ENCODE assay signal across 18 cellular contexts in genomic region chr10:73408061-73408460, GRCh38.
"Had no signal": no experiment of that assay in that cellular context is flagged by ENCODE, and none has a peak within 500 bp of the region (broad histone marks: within the 10 kb centered on the region; RNA-seq: fewer than 3 reads in every experiment).

No MANE protein-coding gene starts in this region.

- H3K9me3 Mint-ChIP-seq: activated naive CD4-positive, alpha-beta T cell treated with anti-CD3 and anti-CD28 coated beads, Interleukin-2, amount 10 ng/mL, durations not matched to agents 7 days and 5 days; activated T-helper 1 cell treated with anti-CD3 and anti-CD28 coated beads, Interleukin-12 subunit alpha, Interleukin-12 subunit beta, Interleukin-2, Interleukin-4 antibody, amounts not matched to agents 30 ng/mL and 10 ng/mL and 1 ng/mL, durations not matched to agents 14 hours and 24 hours and 36 hours; endodermal cell; immature natural killer cell; natural killer cell treated with Interleukin-12 subunit alpha and Interleukin-12 subunit beta and Interleukin-15 and Interleukin-18, amount 100 ng/mL, for 72 hours had no signal

- H3K9me3 ChIP-seq: psoas muscle, upper lobe of left lung had no signal

- H3K4me3 Mint-ChIP-seq: activated CD8-positive, alpha-beta T cell treated with anti-CD3 and anti-CD28 coated beads, Interleukin-2, amount 10 ng/mL, durations not matched to agents 7 days and 5 days; activated naive CD4-positive, alpha-beta T cell treated with anti-CD3 and anti-CD28 coated beads, Interleukin-2, amount 10 ng/mL, durations not matched to agents 7 days and 5 days; activated T-helper 1 cell treated with anti-CD3 and anti-CD28 coated beads, Interleukin-12 subunit alpha, Interleukin-12 subunit beta, Interleukin-2, Interleukin-4 antibody, amounts not matched to agents 30 ng/mL and 10 ng/mL and 1 ng/mL, durations not matched to agents 14 hours and 24 hours and 36 hours; endodermal cell; immature natural killer cell; natural killer cell treated with Interleukin-12 subunit alpha and Interleukin-12 subunit beta and Interleukin-15 and Interleukin-18, amount 100 ng/mL, for 72 hours had no signal

- DNase-seq: activated CD4-positive, alpha-beta T cell treated with anti-CD3 and anti-CD28 coated beads for 4 hours; activated CD8-positive, alpha-beta T cell treated with anti-CD3 and anti-CD28 coated beads, Interleukin-2, amount 10 ng/mL, durations not matched to agents 7 days and 5 days; activated naive CD4-positive, alpha-beta T cell treated with anti-CD3 and anti-CD28 coated beads, Interleukin-2, amount 10 ng/mL, durations not matched to agents 7 days and 5 days; amygdala; cerebellar nuclear complex; dermis blood vessel endothelial cell; endodermal cell; erythroblast; glutamatergic neuron; immature natural killer cell; occipital lobe; psoas muscle; stimulated activated CD4-positive, alpha-beta T cell treated with anti-CD3 and anti-CD28 coated beads, Interleukin-2, amount 100 ng/mL, for 48 hours; stimulated activated naive CD4-positive, alpha-beta T cell treated with Interleukin-2 at 50 U/mL for 16 hours; upper lobe of left lung had no signal

- H3K27ac ChIP-seq: psoas muscle, upper lobe of left lung had no signal

- H3K4me3 ChIP-seq: psoas muscle, upper lobe of left lung had no signal

- ATAC-seq: activated CD8-positive, alpha-beta T cell treated with anti-CD3 and anti-CD28 coated beads, Interleukin-2, amount 10 ng/mL, durations not matched to agents 7 days and 5 days; natural killer cell treated with Interleukin-12 subunit alpha and Interleukin-12 subunit beta and Interleukin-15 and Interleukin-18, amount 100 ng/mL, for 72 hours; psoas muscle had no signal

- H3K27me3 ChIP-seq: upper lobe of left lung had no signal

- H3K27me3 Mint-ChIP-seq: activated naive CD4-positive, alpha-beta T cell treated with anti-CD3 and anti-CD28 coated beads, Interleukin-2, amount 10 ng/mL, durations not matched to agents 7 days and 5 days; brain; natural killer cell treated with Interleukin-12 subunit alpha and Interleukin-12 subunit beta and Interleukin-15 and Interleukin-18, amount 100 ng/mL, for 72 hours had no signal

- H3K27ac Mint-ChIP-seq: activated CD8-positive, alpha-beta T cell treated with anti-CD3 and anti-CD28 coated beads, Interleukin-2, amount 10 ng/mL, durations not matched to agents 7 days and 5 days; activated naive CD4-positive, alpha-beta T cell treated with anti-CD3 and anti-CD28 coated beads, Interleukin-2, amount 10 ng/mL, durations not matched to agents 7 days and 5 days; activated T-helper 1 cell treated with anti-CD3 and anti-CD28 coated beads, Interleukin-12 subunit alpha, Interleukin-12 subunit beta, Interleukin-2, Interleukin-4 antibody, amounts not matched to agents 30 ng/mL and 10 ng/mL and 1 ng/mL, durations not matched to agents 14 hours and 24 hours and 36 hours; brain; endodermal cell; immature natural killer cell; natural killer cell treated with Interleukin-12 subunit alpha and Interleukin-12 subunit beta and Interleukin-15 and Interleukin-18, amount 100 ng/mL, for 72 hours had no signal
